1 cellular context compared by ENCODE assay signal in genomic region chr1:21344750-21345443, GRCh38.
TF ChIP-seq lines count a peak whose summit lies in the region.

No MANE protein-coding gene starts in this region.

TF ChIP-seq in K562, 482 proteins besides CTCF, POLR2A, EP300 and RAD21 (continued from another document and continues in another):
- TF ChIP-seq RERE (CRISPR knock-in tag; IDR thresholded peaks at IDR 0.05; ENCODE audit: borderline replicate concordance) (0 out of 2 replicates have a peak, but pooled peaks have one; percentile 21), U2AF1 (optimal IDR thresholded peaks at IDR 0.05; ENCODE audit: low read depth, low read length) (peak; percentile 11), RBM15 (IDR thresholded peaks at IDR 0.05; ENCODE audit: insufficient read depth, low read length) (no peak), AFF4 (CRISPR knock-in tag; IDR thresholded peaks at IDR 0.05) (0 out of 2 replicates have a peak, but pooled peaks have one; percentile 15), PHF8 (IDR thresholded peaks at IDR 0.05; ENCODE audit: borderline replicate concordance, low read length) (peak; percentile 74; the same call in 1 of the 2 replicates), HDAC6 (IDR thresholded peaks at IDR 0.05; ENCODE audit: low read depth, low read length) (no peak), CHD1 (IDR thresholded peaks at IDR 0.05; ENCODE audit: low read length) (no peak), RNF219 (CRISPR knock-in tag; IDR thresholded peaks at IDR 0.05) (no peak), MBD1 (CRISPR knock-in tag; IDR thresholded peaks at IDR 0.05) (no peak), HNRNPUL1 (IDR thresholded peaks at IDR 0.05; ENCODE audit: low read length) (no peak), ESRRB (CRISPR knock-in tag; IDR thresholded peaks at IDR 0.05; ENCODE audit: borderline replicate concordance) (no peak), TCF3 (CRISPR knock-in tag; IDR thresholded peaks at IDR 0.05) (no peak), HMGN3 (IDR thresholded peaks at IDR 0.05; ENCODE audit: borderline replicate concordance, extremely low read depth, insufficient read length, low read depth, low read length) (no peak), STAT5A (IDR thresholded peaks at IDR 0.05; ENCODE audit: borderline replicate concordance, low read length) (no peak), ASH1L (IDR thresholded peaks at IDR 0.05; ENCODE audit: borderline replicate concordance, low read depth, partially characterized antibody) (no peak), ZSCAN29 (IDR thresholded peaks at IDR 0.05) (no peak; the same call in 1 of the 2 replicates), ZFX (CRISPR knock-in tag; IDR thresholded peaks at IDR 0.05) (peak; percentile 24), FOXP1 (CRISPR knock-in tag; IDR thresholded peaks at IDR 0.05) (no peak), HDAC3 (IDR thresholded peaks at IDR 0.05; ENCODE audit: borderline replicate concordance, partially characterized antibody) (no peak), KDM5B (IDR thresholded peaks at IDR 0.05; ENCODE audit: insufficient replicate concordance, low read depth, low read length) (peak; percentile 6), ARID1B (IDR thresholded peaks at IDR 0.05) (no peak), PREB (CRISPR knock-in tag; IDR thresholded peaks at IDR 0.05) (no peak), FOXA3 (CRISPR knock-in tag; conservative IDR thresholded peaks at IDR 0.05 in 1 of 2, IDR thresholded peaks at IDR 0.05 in 1 of 2) (no peak), CREB3 (tag; conservative IDR thresholded peaks at IDR 0.05; ENCODE audit: low read depth) (no peak), ZNF318 (IDR thresholded peaks at IDR 0.05; ENCODE audit: borderline replicate concordance in 1 of 2, low read depth in 1 of 2) (no peak), ZNF740 (CRISPR knock-in tag; IDR thresholded peaks at IDR 0.05) (0 out of 2 replicates have a peak, but pooled peaks have one; percentile 45), ZNF740 (tag; IDR thresholded peaks at IDR 0.05) (no peak), ZNF232 (CRISPR knock-in tag; IDR thresholded peaks at IDR 0.05) (no peak)
